Comparison of ENCODE assay signal across 1 cellular context in the genomic region with DNA sequence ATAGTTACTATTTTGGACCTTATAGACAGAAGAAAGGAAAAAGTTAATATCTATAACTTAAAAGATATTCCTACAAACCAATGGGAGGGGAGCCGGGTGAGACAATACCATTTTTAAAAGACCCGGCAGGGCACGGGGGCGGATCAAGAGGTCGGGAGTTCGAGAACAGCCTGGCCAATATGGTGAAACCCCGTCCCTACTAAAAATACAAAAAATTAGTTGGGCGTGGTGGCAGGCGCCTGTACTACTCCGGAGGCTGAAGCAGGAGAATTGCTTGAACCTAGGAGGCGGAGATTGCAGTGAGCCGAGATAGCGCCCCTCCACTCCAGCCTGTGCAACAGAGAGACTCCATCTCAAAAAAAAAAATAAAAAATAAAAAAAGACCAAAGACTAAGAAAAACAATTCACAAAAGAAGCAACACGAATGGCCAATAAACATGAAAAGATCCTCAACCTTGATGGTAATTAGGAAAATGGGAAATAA.
TF ChIP-seq lines count a peak whose summit lies in the region.

No MANE protein-coding gene starts in this region.

TF ChIP-seq in SK-N-SH, 30 proteins besides CTCF, POLR2A, EP300 and RAD21 (continued from another document):
- TF ChIP-seq MEF2A (IDR thresholded peaks at IDR 0.05; ENCODE audit: borderline replicate concordance, low read depth): no peak
- no peak for TF ChIP-seq GABPA (IDR thresholded peaks at IDR 0.05; ENCODE audit: low read depth)
- no peak for TF ChIP-seq RFX5 (IDR thresholded peaks at IDR 0.05; ENCODE audit: low read length)
- no peak for TF ChIP-seq RXRA (IDR thresholded peaks at IDR 0.05; ENCODE audit: borderline replicate concordance, low read depth)
- no peak for TF ChIP-seq EZH2phosphoT487 (IDR thresholded peaks at IDR 0.05; ENCODE audit: borderline replicate concordance, low read depth)
- TF ChIP-seq RCOR1 (IDR thresholded peaks at IDR 0.05; ENCODE audit: low read length): no peak
- TF ChIP-seq POLR2AphosphoS5 (IDR thresholded peaks at IDR 0.05; ENCODE audit: low read depth, low read length): no peak
- TF ChIP-seq CHD2 (IDR thresholded peaks at IDR 0.05; ENCODE audit: low read length, partially characterized antibody): no peak
